In genomic region chr2:231531408-231532188, GRCh38 we compare ENCODE assay signal across 1 cellular context.
TF ChIP-seq lines count a peak whose summit lies in the region.

No MANE protein-coding gene starts in this region.

TF ChIP-seq in SK-N-SH treated with all-trans-retinoic acid at 6 μM for 48 hours, 23 proteins besides CTCF, POLR2A, EP300 and RAD21 (continued from another document):
- no peak for TF ChIP-seq PATZ1 (CRISPR knock-in tag; IDR thresholded peaks at IDR 0.05; ENCODE audit: borderline replicate concordance)
- no peak for TF ChIP-seq ZNF70 (CRISPR knock-in tag; IDR thresholded peaks at IDR 0.05)
- TF ChIP-seq BACH2 (CRISPR knock-in tag; IDR thresholded peaks at IDR 0.05; ENCODE audit: borderline replicate concordance) = no peak
- no peak for TF ChIP-seq RARB (CRISPR knock-in tag; IDR thresholded peaks at IDR 0.05)
